ENCODE assay signal across 28 cellular contexts in the genomic region with DNA sequence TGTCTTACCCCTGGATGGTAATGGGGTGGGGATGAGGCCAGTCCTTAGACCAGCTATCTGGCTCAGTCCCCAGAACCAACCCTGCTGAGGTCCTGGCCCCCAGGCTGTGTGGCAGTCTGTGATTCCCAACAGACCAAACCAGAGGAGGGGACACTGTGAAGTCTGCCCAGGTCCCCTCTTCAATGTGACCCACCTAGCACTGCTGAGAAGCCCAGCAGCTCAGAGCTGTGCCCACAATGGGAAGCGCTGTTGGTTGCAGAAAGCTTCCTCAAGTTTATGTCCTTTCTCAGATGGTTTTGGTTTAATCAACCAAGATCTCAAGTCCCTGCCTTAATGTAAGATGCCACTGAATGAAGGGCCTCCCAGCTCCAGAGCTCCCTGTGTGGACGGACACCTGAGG.
"Had no signal": no experiment of that assay in that cellular context is flagged by ENCODE, and none has a peak within 500 bp of the region (broad histone marks: within the 10 kb centered on the region; RNA-seq: fewer than 3 reads in every experiment).

No MANE protein-coding gene starts in this region.

- H3K4me1 Mint-ChIP-seq: WTC11 had no signal

- H3K36me3 Mint-ChIP-seq: activated naive CD4-positive, alpha-beta T cell treated with anti-CD3 and anti-CD28 coated beads, Interleukin-2, amount 50 U/mL, for 72 hours; WTC11 had no signal

- DNase-seq: activated CD4-positive, alpha-beta T cell treated with anti-CD3 and anti-CD28 coated beads for 48 hours; activated CD4-positive, alpha-beta T cell treated with anti-CD3 and anti-CD28 coated beads, Interleukin-2, amount 50 U/mL, for 4 hours; activated CD4-positive, CD25-positive, alpha-beta regulatory T cell treated with anti-CD3 and anti-CD28 coated beads, Interleukin-2, amount 50 U/mL, for 72 hours; activated CD8-positive, alpha-beta T cell treated with anti-CD3 and anti-CD28 coated beads, Interleukin-2, amount 10 ng/mL, durations not matched to agents 7 days and 5 days; activated effector memory CD4-positive, alpha-beta T cell treated with anti-CD3 and anti-CD28 coated beads, Interleukin-2, amount 50 U/mL, for 16 hours; activated naive CD4-positive, alpha-beta T cell treated with Interleukin-2 at 50 U/mL for 16 hours; activated naive CD8-positive, alpha-beta T cell treated with anti-CD3 and anti-CD28 coated beads, Interleukin-2, amount 50 U/mL, for 24 hours; activated T-cell treated with anti-CD3 and anti-CD28 coated beads, Interleukin-2, amount 50 U/mL, for 24 hours; amniotic stem cell; brain microvascular endothelial cell; MG63; MV-4-11; NCI-H1092 treated with DMSO at 0.1 percent for 48 hours; NCI-H1417 treated with DMSO at 0.1 percent for 48 hours; NCI-H1694; NCI-H2029; NCI-H2107; NCI-H345; NCI-H510A; NCI-H526 treated with DMSO at 0.1 percent for 48 hours; NCI-H82; SIG-M5; T-helper 17 cell; T-helper 9 cell had no signal

- H3K9ac ChIP-seq: KMS-11 had no signal

- H3K9me3 ChIP-seq: MG63 had no signal

- H3K9me3 Mint-ChIP-seq: activated naive CD4-positive, alpha-beta T cell treated with anti-CD3 and anti-CD28 coated beads, Interleukin-2, amount 50 U/mL, for 72 hours; activated naive CD8-positive, alpha-beta T cell treated with anti-CD3 and anti-CD28 coated beads, Interleukin-2, amount 50 U/mL, for 24 hours; activated T-cell treated with anti-CD3 and anti-CD28 coated beads, Interleukin-2, amount 50 U/mL, for 24 hours; WTC11 had no signal

- H3K27ac ChIP-seq: brain microvascular endothelial cell, cardiac muscle cell, KMS-11 had no signal

- H3K36me3 ChIP-seq: brain microvascular endothelial cell, cardiac muscle cell, MG63 had no signal

- H3K4me3 ChIP-seq: cardiac muscle cell, MG63 had no signal

- H3K4me3 Mint-ChIP-seq: activated CD8-positive, alpha-beta T cell treated with anti-CD3 and anti-CD28 coated beads, Interleukin-2, amount 10 ng/mL, durations not matched to agents 7 days and 5 days; activated naive CD8-positive, alpha-beta T cell treated with anti-CD3 and anti-CD28 coated beads, Interleukin-2, amount 50 U/mL, for 24 hours; activated T-cell treated with anti-CD3 and anti-CD28 coated beads, Interleukin-2, amount 50 U/mL, for 24 hours; T-helper 17 cell; WTC11 had no signal

- H3K27me3 ChIP-seq: cardiac muscle cell, MG63 had no signal

- H3K4me2 ChIP-seq: KMS-11 had no signal

- H3K27ac Mint-ChIP-seq: activated CD8-positive, alpha-beta T cell treated with anti-CD3 and anti-CD28 coated beads, Interleukin-2, amount 10 ng/mL, durations not matched to agents 7 days and 5 days; activated naive CD4-positive, alpha-beta T cell treated with anti-CD3 and anti-CD28 coated beads, Interleukin-2, amount 50 U/mL, for 72 hours; activated naive CD8-positive, alpha-beta T cell treated with anti-CD3 and anti-CD28 coated beads, Interleukin-2, amount 50 U/mL, for 24 hours; activated T-cell treated with anti-CD3 and anti-CD28 coated beads, Interleukin-2, amount 50 U/mL, for 24 hours; T-helper 17 cell; WTC11 had no signal

- ATAC-seq: activated CD8-positive, alpha-beta T cell treated with anti-CD3 and anti-CD28 coated beads, Interleukin-2, amount 10 ng/mL, durations not matched to agents 7 days and 5 days; activated naive CD4-positive, alpha-beta T cell treated with anti-CD3 and anti-CD28 coated beads, Interleukin-2, amount 50 U/mL, for 72 hours; activated naive CD8-positive, alpha-beta T cell treated with anti-CD3 and anti-CD28 coated beads, Interleukin-2, amount 50 U/mL, for 24 hours; T-helper 17 cell had no signal
